ENCODE assay signal across 34 cellular contexts in genomic region chr5:148960070-148960769, GRCh38.
"Had no signal": no experiment of that assay in that cellular context is flagged by ENCODE, and none has a peak within 500 bp of the region (broad histone marks: within the 10 kb centered on the region; RNA-seq: fewer than 3 reads in every experiment).

No MANE protein-coding gene starts in this region.

- ATAC-seq: activated CD4-positive, alpha-beta T cell treated with anti-CD3 and anti-CD28 coated beads for 36 hours; activated CD4-positive, CD25-positive, alpha-beta regulatory T cell treated with anti-CD3 and anti-CD28 coated beads, Interleukin-2, amount 50 U/mL, for 24 hours; activated CD8-positive, alpha-beta memory T cell treated with anti-CD3 and anti-CD28 coated beads, Interleukin-2, amount 10 ng/mL, durations not matched to agents 7 days and 5 days; activated CD8-positive, alpha-beta T cell treated with anti-CD3 and anti-CD28 coated beads, Interleukin-2, amount 10 ng/mL, durations not matched to agents 7 days and 5 days; activated naive CD8-positive, alpha-beta T cell treated with anti-CD3 and anti-CD28 coated beads, Interleukin-2, amount 50 U/mL, for 24 hours; body of pancreas had no signal

- H3K36me3 ChIP-seq: adrenal gland, cardiac muscle cell, colonic mucosa, esophagus squamous epithelium, WERI-Rb-1 had no signal

- DNase-seq: activated B cell treated with CpG ODN at 0.5 μM for 24 hours; activated CD4-positive, alpha-beta memory T cell treated with anti-CD3 and anti-CD28 coated beads for 36 hours; activated CD4-positive, alpha-beta T cell treated with anti-CD3 and anti-CD28 coated beads for 36 hours; activated CD4-positive, alpha-beta T cell treated with anti-CD3 and anti-CD28 coated beads, Interleukin-2, amount 10 ng/mL, durations not matched to agents 24 days and 14 days; activated CD8-positive, alpha-beta memory T cell treated with anti-CD3 and anti-CD28 coated beads, Interleukin-2, amount 10 ng/mL, durations not matched to agents 7 days and 5 days; activated CD8-positive, alpha-beta memory T cell treated with anti-CD3 and anti-CD28 coated beads, Interleukin-2, amount 50 U/mL, for 4 hours; activated CD8-positive, alpha-beta T cell treated with anti-CD3 and anti-CD28 coated beads, Interleukin-2, amount 10 ng/mL, durations not matched to agents 7 days and 5 days; activated effector memory CD4-positive, alpha-beta T cell treated with anti-CD3 and anti-CD28 coated beads, Interleukin-2, amount 50 U/mL, for 16 hours; activated naive CD4-positive, alpha-beta T cell treated with anti-CD3 and anti-CD28 coated beads for 36 hours; activated naive CD8-positive, alpha-beta T cell treated with anti-CD3 and anti-CD28 coated beads for 36 hours; activated naive CD8-positive, alpha-beta T cell treated with anti-CD3 and anti-CD28 coated beads, Interleukin-2, amount 50 U/mL, for 24 hours; activated T-cell treated with anti-CD3 and anti-CD28 coated beads, Interleukin-2, amount 50 U/mL, for 1 hour; activated T-cell treated with anti-CD3 and anti-CD28 coated beads, Interleukin-2, amount 50 U/mL, for 48 hours; adrenal gland; amygdala; aorta; body of pancreas; central memory CD4-positive, alpha-beta T cell; cerebellar nuclear complex; colonic mucosa; effector CD8-positive, alpha-beta T cell; esophagus squamous epithelium; foreskin melanocyte; T-helper 2 cell; T-helper 9 cell; WERI-Rb-1 had no signal

- FAIRE-seq: endometrium, endothelial cell of umbilical vein had no signal

- H3K27ac ChIP-seq: adrenal gland, cardiac muscle cell, colonic mucosa, epithelial cell of prostate, WERI-Rb-1 had no signal

- H3K27ac Mint-ChIP-seq: activated B cell treated with CpG ODN at 0.5 μM for 24 hours; activated CD4-positive, alpha-beta memory T cell treated with anti-CD3 and anti-CD28 coated beads for 36 hours; activated CD4-positive, alpha-beta T cell treated with anti-CD3 and anti-CD28 coated beads for 36 hours; activated CD4-positive, alpha-beta T cell treated with anti-CD3 and anti-CD28 coated beads, Interleukin-2, amount 10 ng/mL, durations not matched to agents 24 days and 14 days; activated CD8-positive, alpha-beta memory T cell treated with anti-CD3 and anti-CD28 coated beads, Interleukin-2, amount 10 ng/mL, durations not matched to agents 7 days and 5 days; activated CD8-positive, alpha-beta T cell treated with anti-CD3 and anti-CD28 coated beads, Interleukin-2, amount 10 ng/mL, durations not matched to agents 7 days and 5 days; activated naive CD4-positive, alpha-beta T cell treated with anti-CD3 and anti-CD28 coated beads for 36 hours; activated naive CD4-positive, alpha-beta T cell treated with anti-CD3 and anti-CD28 coated beads, Interleukin-2, amount 50 U/mL, for 24 hours; activated naive CD8-positive, alpha-beta T cell treated with anti-CD3 and anti-CD28 coated beads for 36 hours; activated naive CD8-positive, alpha-beta T cell treated with anti-CD3 and anti-CD28 coated beads, Interleukin-2, amount 50 U/mL, for 24 hours; activated T-helper 1 cell treated with anti-CD3 and anti-CD28 coated beads, Interleukin-12 subunit alpha, Interleukin-12 subunit beta, Interleukin-2, Interleukin-4 antibody, amounts not matched to agents 30 ng/mL and 10 ng/mL and 1 ng/mL, durations not matched to agents 14 hours and 24 hours and 36 hours; activated T-helper 2 cell treated with anti-CD3 and anti-CD28 coated beads, Interferon-gamma antibody, Interleukin-2, Interleukin-4, amounts not matched to agents 10 μg/mL and 5 μg/mL and 100 μg/mL, durations not matched to agents 14 hours and 24 hours and 36 hours had no signal

- H3K36me3 Mint-ChIP-seq: activated CD4-positive, alpha-beta memory T cell treated with anti-CD3 and anti-CD28 coated beads for 36 hours; activated naive CD4-positive, alpha-beta T cell treated with anti-CD3 and anti-CD28 coated beads, Interleukin-2, amount 50 U/mL, for 24 hours; activated naive CD8-positive, alpha-beta T cell treated with anti-CD3 and anti-CD28 coated beads for 36 hours had no signal

- H3K9me3 Mint-ChIP-seq: activated B cell treated with CpG ODN at 0.5 μM for 24 hours; activated CD4-positive, alpha-beta memory T cell treated with anti-CD3 and anti-CD28 coated beads for 36 hours; activated naive CD4-positive, alpha-beta T cell treated with anti-CD3 and anti-CD28 coated beads for 36 hours; activated naive CD4-positive, alpha-beta T cell treated with anti-CD3 and anti-CD28 coated beads, Interleukin-2, amount 50 U/mL, for 24 hours; activated naive CD8-positive, alpha-beta T cell treated with anti-CD3 and anti-CD28 coated beads for 36 hours; activated naive CD8-positive, alpha-beta T cell treated with anti-CD3 and anti-CD28 coated beads, Interleukin-2, amount 50 U/mL, for 24 hours; activated T-helper 2 cell treated with anti-CD3 and anti-CD28 coated beads, Interferon-gamma antibody, Interleukin-2, Interleukin-4, amounts not matched to agents 10 μg/mL and 5 μg/mL and 100 μg/mL, durations not matched to agents 14 hours and 24 hours and 36 hours had no signal

- H3K4me3 ChIP-seq: adrenal gland, body of pancreas, cardiac muscle cell, colonic mucosa, esophagus squamous epithelium had no signal

- H3K4me1 Mint-ChIP-seq: activated CD4-positive, alpha-beta T cell treated with anti-CD3 and anti-CD28 coated beads for 36 hours; activated naive CD4-positive, alpha-beta T cell treated with anti-CD3 and anti-CD28 coated beads, Interleukin-2, amount 50 U/mL, for 24 hours; activated naive CD8-positive, alpha-beta T cell treated with anti-CD3 and anti-CD28 coated beads, Interleukin-2, amount 50 U/mL, for 24 hours had no signal

- H3K4me3 Mint-ChIP-seq: activated B cell treated with CpG ODN at 0.5 μM for 24 hours; activated CD4-positive, alpha-beta memory T cell treated with anti-CD3 and anti-CD28 coated beads for 36 hours; activated CD4-positive, alpha-beta T cell treated with anti-CD3 and anti-CD28 coated beads for 36 hours; activated CD4-positive, alpha-beta T cell treated with anti-CD3 and anti-CD28 coated beads, Interleukin-2, amount 10 ng/mL, durations not matched to agents 24 days and 14 days; activated CD8-positive, alpha-beta memory T cell treated with anti-CD3 and anti-CD28 coated beads, Interleukin-2, amount 10 ng/mL, durations not matched to agents 7 days and 5 days; activated CD8-positive, alpha-beta T cell treated with anti-CD3 and anti-CD28 coated beads, Interleukin-2, amount 10 ng/mL, durations not matched to agents 7 days and 5 days; activated naive CD4-positive, alpha-beta T cell treated with anti-CD3 and anti-CD28 coated beads for 36 hours; activated naive CD4-positive, alpha-beta T cell treated with anti-CD3 and anti-CD28 coated beads, Interleukin-2, amount 50 U/mL, for 24 hours; activated naive CD8-positive, alpha-beta T cell treated with anti-CD3 and anti-CD28 coated beads for 36 hours; activated naive CD8-positive, alpha-beta T cell treated with anti-CD3 and anti-CD28 coated beads, Interleukin-2, amount 50 U/mL, for 24 hours; activated T-helper 1 cell treated with anti-CD3 and anti-CD28 coated beads, Interleukin-12 subunit alpha, Interleukin-12 subunit beta, Interleukin-2, Interleukin-4 antibody, amounts not matched to agents 30 ng/mL and 10 ng/mL and 1 ng/mL, durations not matched to agents 14 hours and 24 hours and 36 hours had no signal

- H3K9me3 ChIP-seq: adrenal gland, body of pancreas, colonic mucosa, esophagus squamous epithelium had no signal

- H3K27me3 Mint-ChIP-seq: activated CD4-positive, alpha-beta T cell treated with anti-CD3 and anti-CD28 coated beads for 36 hours; activated CD8-positive, alpha-beta memory T cell treated with anti-CD3 and anti-CD28 coated beads, Interleukin-2, amount 10 ng/mL, durations not matched to agents 7 days and 5 days; activated naive CD8-positive, alpha-beta T cell treated with anti-CD3 and anti-CD28 coated beads, Interleukin-2, amount 50 U/mL, for 24 hours had no signal

- H3K4me1 ChIP-seq: adrenal gland, colonic mucosa had no signal

- H3K27me3 ChIP-seq: adrenal gland, body of pancreas, cardiac muscle cell, colonic mucosa, esophagus squamous epithelium had no signal
